In the genomic region with DNA sequence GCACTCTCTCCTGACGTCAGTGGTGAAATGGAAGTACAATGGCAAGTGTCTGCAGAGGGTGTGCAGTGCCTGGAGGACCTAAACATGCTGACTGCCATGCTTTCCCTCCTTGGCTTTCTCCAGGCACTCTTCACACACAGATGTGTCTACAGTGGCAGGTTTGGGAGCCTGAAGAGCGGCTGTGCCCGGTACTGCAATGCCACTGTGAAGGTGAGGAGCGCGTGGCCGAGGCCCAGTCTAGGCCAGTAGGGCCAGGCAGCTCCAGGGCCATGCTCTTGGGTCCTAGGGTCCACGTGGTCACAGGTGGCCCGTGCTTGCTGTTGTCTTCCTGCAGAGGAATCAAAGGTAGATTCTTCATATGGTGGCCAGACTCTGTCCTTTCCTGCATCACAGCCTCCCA, we compare ENCODE assay signal across 1 cellular context.
A peak's percentile ranks its signal among the peaks of the same experiment; 100 is the strongest.
TF ChIP-seq lines count a peak whose summit lies in the region.

No MANE protein-coding gene starts in this region.

TF ChIP-seq in HepG2, 621 proteins besides CTCF, POLR2A, EP300 and RAD21 (continued from another document):
- TF ChIP-seq, protein P1, sequence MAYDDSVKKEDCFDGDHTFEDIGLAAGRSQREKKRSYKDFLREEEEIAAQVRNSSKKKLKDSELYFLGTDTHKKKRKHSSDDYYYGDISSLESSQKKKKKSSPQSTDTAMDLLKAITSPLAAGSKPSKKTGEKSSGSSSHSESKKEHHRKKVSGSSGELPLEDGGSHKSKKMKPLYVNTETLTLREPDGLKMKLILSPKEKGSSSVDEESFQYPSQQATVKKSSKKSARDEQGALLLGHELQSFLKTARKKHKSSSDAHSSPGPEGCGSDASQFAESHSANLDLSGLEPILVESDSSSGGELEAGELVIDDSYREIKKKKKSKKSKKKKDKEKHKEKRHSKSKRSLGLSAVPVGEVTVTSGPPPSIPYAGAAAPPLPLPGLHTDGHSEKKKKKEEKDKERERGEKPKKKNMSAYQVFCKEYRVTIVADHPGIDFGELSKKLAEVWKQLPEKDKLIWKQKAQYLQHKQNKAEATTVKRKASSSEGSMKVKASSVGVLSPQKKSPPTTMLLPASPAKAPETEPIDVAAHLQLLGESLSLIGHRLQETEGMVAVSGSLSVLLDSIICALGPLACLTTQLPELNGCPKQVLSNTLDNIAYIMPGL (CRISPR knock-in tag; IDR thresholded peaks at IDR 0.05; ENCODE audit: borderline replicate concordance in 1 of 2, low read depth in 1 of 2), result no peak
- TF ChIP-seq, protein P2, sequence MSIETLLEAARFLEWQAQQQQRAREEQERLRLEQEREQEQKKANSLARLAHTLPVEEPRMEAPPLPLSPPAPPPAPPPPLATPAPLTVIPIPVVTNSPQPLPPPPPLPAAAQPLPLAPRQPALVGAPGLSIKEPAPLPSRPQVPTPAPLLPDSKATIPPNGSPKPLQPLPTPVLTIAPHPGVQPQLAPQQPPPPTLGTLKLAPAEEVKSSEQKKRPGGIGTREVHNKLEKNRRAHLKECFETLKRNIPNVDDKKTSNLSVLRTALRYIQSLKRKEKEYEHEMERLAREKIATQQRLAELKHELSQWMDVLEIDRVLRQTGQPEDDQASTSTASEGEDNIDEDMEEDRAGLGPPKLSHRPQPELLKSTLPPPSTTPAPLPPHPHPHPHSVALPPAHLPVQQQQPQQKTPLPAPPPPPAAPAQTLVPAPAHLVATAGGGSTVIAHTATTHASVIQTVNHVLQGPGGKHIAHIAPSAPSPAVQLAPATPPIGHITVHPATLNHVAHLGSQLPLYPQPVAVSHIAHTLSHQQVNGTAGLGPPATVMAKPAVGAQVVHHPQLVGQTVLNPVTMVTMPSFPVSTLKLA (IDR thresholded peaks at IDR 0.05), result peak; percentile 53; the same call in 1 of the 2 replicates
- TF ChIP-seq HMG20B (CRISPR knock-in tag; conservative IDR thresholded peaks at IDR 0.05) (no peak), KDM3A (CRISPR knock-in tag; IDR thresholded peaks at IDR 0.05; ENCODE audit: low read depth) (no peak), GABPB1 (CRISPR knock-in tag; IDR thresholded peaks at IDR 0.05) (no peak), XBP1 (CRISPR knock-in tag; IDR thresholded peaks at IDR 0.05) (no peak), CREB1 (IDR thresholded peaks at IDR 0.05) (peak; percentile 21; the same call in 1 of the 2 replicates), CREB1 (CRISPR knock-in tag; IDR thresholded peaks at IDR 0.05) (no peak), ZNF547 (CRISPR knock-in tag; IDR thresholded peaks at IDR 0.05) (no peak), NONO (IDR thresholded peaks at IDR 0.05) (no peak), NONO (CRISPR knock-in tag; conservative IDR thresholded peaks at IDR 0.05) (no peak)
- TF ChIP-seq, protein P3, sequence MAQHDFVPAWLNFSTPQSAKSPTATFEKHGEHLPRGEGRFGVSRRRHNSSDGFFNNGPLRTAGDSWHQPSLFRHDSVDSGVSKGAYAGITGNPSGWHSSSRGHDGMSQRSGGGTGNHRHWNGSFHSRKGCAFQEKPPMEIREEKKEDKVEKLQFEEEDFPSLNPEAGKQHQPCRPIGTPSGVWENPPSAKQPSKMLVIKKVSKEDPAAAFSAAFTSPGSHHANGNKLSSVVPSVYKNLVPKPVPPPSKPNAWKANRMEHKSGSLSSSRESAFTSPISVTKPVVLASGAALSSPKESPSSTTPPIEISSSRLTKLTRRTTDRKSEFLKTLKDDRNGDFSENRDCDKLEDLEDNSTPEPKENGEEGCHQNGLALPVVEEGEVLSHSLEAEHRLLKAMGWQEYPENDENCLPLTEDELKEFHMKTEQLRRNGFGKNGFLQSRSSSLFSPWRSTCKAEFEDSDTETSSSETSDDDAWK (CRISPR knock-in tag; IDR thresholded peaks at IDR 0.05), result no peak
- TF ChIP-seq, protein P4, sequence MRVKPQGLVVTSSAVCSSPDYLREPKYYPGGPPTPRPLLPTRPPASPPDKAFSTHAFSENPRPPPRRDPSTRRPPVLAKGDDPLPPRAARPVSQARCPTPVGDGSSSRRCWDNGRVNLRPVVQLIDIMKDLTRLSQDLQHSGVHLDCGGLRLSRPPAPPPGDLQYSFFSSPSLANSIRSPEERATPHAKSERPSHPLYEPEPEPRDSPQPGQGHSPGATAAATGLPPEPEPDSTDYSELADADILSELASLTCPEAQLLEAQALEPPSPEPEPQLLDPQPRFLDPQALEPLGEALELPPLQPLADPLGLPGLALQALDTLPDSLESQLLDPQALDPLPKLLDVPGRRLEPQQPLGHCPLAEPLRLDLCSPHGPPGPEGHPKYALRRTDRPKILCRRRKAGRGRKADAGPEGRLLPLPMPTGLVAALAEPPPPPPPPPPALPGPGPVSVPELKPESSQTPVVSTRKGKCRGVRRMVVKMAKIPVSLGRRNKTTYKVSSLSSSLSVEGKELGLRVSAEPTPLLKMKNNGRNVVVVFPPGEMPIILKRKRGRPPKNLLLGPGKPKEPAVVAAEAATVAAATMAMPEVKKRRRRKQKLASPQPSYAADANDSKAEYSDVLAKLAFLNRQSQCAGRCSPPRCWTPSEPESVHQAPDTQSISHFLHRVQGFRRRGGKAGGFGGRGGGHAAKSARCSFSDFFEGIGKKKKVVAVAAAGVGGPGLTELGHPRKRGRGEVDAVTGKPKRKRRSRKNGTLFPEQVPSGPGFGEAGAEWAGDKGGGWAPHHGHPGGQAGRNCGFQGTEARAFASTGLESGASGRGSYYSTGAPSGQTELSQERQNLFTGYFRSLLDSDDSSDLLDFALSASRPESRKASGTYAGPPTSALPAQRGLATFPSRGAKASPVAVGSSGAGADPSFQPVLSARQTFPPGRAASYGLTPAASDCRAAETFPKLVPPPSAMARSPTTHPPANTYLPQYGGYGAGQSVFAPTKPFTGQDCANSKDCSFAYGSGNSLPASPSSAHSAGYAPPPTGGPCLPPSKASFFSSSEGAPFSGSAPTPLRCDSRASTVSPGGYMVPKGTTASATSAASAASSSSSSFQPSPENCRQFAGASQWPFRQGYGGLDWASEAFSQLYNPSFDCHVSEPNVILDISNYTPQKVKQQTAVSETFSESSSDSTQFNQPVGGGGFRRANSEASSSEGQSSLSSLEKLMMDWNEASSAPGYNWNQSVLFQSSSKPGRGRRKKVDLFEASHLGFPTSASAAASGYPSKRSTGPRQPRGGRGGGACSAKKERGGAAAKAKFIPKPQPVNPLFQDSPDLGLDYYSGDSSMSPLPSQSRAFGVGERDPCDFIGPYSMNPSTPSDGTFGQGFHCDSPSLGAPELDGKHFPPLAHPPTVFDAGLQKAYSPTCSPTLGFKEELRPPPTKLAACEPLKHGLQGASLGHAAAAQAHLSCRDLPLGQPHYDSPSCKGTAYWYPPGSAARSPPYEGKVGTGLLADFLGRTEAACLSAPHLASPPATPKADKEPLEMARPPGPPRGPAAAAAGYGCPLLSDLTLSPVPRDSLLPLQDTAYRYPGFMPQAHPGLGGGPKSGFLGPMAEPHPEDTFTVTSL (CRISPR knock-in tag; IDR thresholded peaks at IDR 0.05; ENCODE audit: borderline replicate concordance), result no peak
- TF ChIP-seq, protein P5, sequence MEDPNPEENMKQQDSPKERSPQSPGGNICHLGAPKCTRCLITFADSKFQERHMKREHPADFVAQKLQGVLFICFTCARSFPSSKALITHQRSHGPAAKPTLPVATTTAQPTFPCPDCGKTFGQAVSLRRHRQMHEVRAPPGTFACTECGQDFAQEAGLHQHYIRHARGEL (CRISPR knock-in tag; IDR thresholded peaks at IDR 0.05), result no peak
- TF ChIP-seq, protein P6, sequence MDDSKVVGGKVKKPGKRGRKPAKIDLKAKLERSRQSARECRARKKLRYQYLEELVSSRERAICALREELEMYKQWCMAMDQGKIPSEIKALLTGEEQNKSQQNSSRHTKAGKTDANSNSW (CRISPR knock-in tag; IDR thresholded peaks at IDR 0.05; ENCODE audit: borderline replicate concordance), result no peak
- TF ChIP-seq, protein P7, sequence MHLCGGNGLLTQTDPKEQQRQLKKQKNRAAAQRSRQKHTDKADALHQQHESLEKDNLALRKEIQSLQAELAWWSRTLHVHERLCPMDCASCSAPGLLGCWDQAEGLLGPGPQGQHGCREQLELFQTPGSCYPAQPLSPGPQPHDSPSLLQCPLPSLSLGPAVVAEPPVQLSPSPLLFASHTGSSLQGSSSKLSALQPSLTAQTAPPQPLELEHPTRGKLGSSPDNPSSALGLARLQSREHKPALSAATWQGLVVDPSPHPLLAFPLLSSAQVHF (CRISPR knock-in tag; IDR thresholded peaks at IDR 0.05), result no peak
